ENCODE assay signal across 9 cellular contexts in genomic region chr11:113675003-113675471, GRCh38. TPM values are rescaled to one million over a fixed set of nuclear protein-coding genes. Genes with fewer than 3 reads are reported as not detected.
A peak's percentile ranks its signal among the peaks of the same experiment; 100 is the strongest.
DNase-seq lines count a peak whose midpoint lies in the region; ATAC-seq, FAIRE-seq and TF ChIP-seq lines count a peak whose summit lies in the region.
"Had no signal": no experiment of that assay in that cellular context is flagged by ENCODE, and none has a peak within 500 bp of the region (broad histone marks: within the 10 kb centered on the region; RNA-seq: fewer than 3 reads in every experiment).

No MANE protein-coding gene starts in this region.

- ATAC-seq in GM19395 (IDR thresholded peaks at IDR 0.05; ENCODE audit: unreplicated experiment) = peak; percentile 88
- ATAC-seq in HG03354 (IDR thresholded peaks at IDR 0.05; ENCODE audit: poor library complexity, severe bottlenecking, unreplicated experiment) = peak; percentile 76
- ATAC-seq in K562 = peak; percentile 22
- ATAC-seq: body of pancreas had no signal

- TF ChIP-seq POLR2A in K562 (conservative IDR thresholded peaks at IDR 0.05) = no peak

- H3K27me3 ChIP-seq in K562 (ENCODE audit: control insufficient read depth in 2 of 2, insufficient read depth in 2 of 2, low read length in 2 of 2) (no peaks in the 10 kb centered on the region), dorsolateral prefrontal cortex (no peaks in the 10 kb centered on the region)
- H3K27me3 ChIP-seq: body of pancreas had no signal

- CTCF ChIA-PET in K562 (lab: Yijun Ruan, JAX; ENCODE audit: low intra/inter-chr PET ratio) (no interaction called here), HEK293T (lab: Yijun Ruan, JAX) (no interaction called here)

- TF ChIP-seq RAD21 in K562 (CRISPR knock-in tag; conservative IDR thresholded peaks at IDR 0.05 in 1 of 2, IDR thresholded peaks at IDR 0.05 in 1 of 2) = no peak

- no peak for TF ChIP-seq EP300 in K562 (IDR thresholded peaks at IDR 0.05; ENCODE audit: low read length)

- H3K27ac ChIP-seq in K562 (ENCODE audit: extremely low read depth, low read depth, low read length) = no peak overlapping the region
- H3K27ac ChIP-seq in dorsolateral prefrontal cortex = no peak overlapping the region
- H3K27ac ChIP-seq: body of pancreas had no signal

- no peaks in the 10 kb centered on the region for H3K79me2 ChIP-seq in K562 (ENCODE audit: control insufficient read depth, insufficient read depth, low read length)

- H2AFZ ChIP-seq in K562 (ENCODE audit: low read depth, low read length) = no peak overlapping the region

- H3K36me3 ChIP-seq in K562 (ENCODE audit: control insufficient read depth, insufficient read depth, low read length) = no peaks in the 10 kb centered on the region

- H3K4me3 ChIP-seq in K562 (no peak overlapping the region), dorsolateral prefrontal cortex (no peak overlapping the region)
- H3K4me3 ChIP-seq: body of pancreas had no signal

- no peaks in the 10 kb centered on the region for H4K20me1 ChIP-seq in K562 (replicated peaks; ENCODE audit: control insufficient read depth, insufficient read depth, low read length)

- 40% methylated on average over 4 of the region's 4 CpGs for WGBS in K562 (ENCODE audit: insufficient coverage, low coverage, missing lambda C conversion rate)

- FAIRE-seq in K562 (lab: Jason Lieb, UNC) = no peak

- no peaks in the 10 kb centered on the region for H3K9me1 ChIP-seq in K562 (ENCODE audit: control insufficient read depth, insufficient read depth, low read length)

- BruUV-seq in K562 (replicated peaks; lab: Mats Ljungman, UMichigan) = no TSS peak

- DNase-seq in AG08395 (ENCODE audit: low spot score) = peak; percentile 97
- DNase-seq in K562 (ENCODE audit: extremely low read depth in 1 of 4, low spot score in 3 of 4) = peak in 2 of 4 experiments; percentile 38 to 45
- no peak for DNase-seq in NCI-H82 (lab: John Stamatoyannopoulos, UW)
- no peak for DNase-seq in NCI-H2171 (lab: John Stamatoyannopoulos, UW)
- DNase-seq in HEK293T (ENCODE audit: extremely low spot score) = no peak
- DNase-seq in dorsolateral prefrontal cortex = no peak

- in situ Hi-C loops in K562 (cut with MboI) = no loop called here

- H3K9me3 ChIP-seq in K562 (replicated peaks; ENCODE audit: control insufficient read depth, insufficient read depth, low read depth, low read length) = no peaks in the 10 kb centered on the region
- H3K9me3 ChIP-seq: body of pancreas had no signal

- TF ChIP-seq CTCF in K562 (IDR thresholded peaks at IDR 0.05 in 2 of 3, conservative IDR thresholded peaks at IDR 0.05 in 1 of 3; ENCODE audit: insufficient read depth in 2 of 3, low read depth in 1 of 3, low read length in 3 of 3) = no peak
- no peak for TF ChIP-seq CTCF in dorsolateral prefrontal cortex (IDR thresholded peaks at IDR 0.05 in 54 of 56, conservative IDR thresholded peaks at IDR 0.05 in 2 of 56; ENCODE audit: low read depth in 1 of 56, partially characterized antibody in 56 of 56)

- POLR2A ChIA-PET in K562 (lab: Yijun Ruan, JAX) = interaction anchor here (0.6 to 1.5 kb wide), 3 partner anchors 14 to 86 kb away, joined by 3 to 4 read pairs (median 3); no protein-coding TSS in a partner anchor
- POLR2A ChIA-PET in HEK293T (lab: Yijun Ruan, JAX) = no interaction called here

- H3K9ac ChIP-seq in K562 (ENCODE audit: insufficient read depth in 1 of 2, low read depth in 2 of 2, low read length in 2 of 2) = peak overlapping the region in 1 of 2 experiments; percentile 28; a peak in 1 of 4 replicates

- H3K4me1 ChIP-seq in K562 (replicated peaks in 1 of 2; ENCODE audit: control insufficient read depth in 2 of 2, insufficient read depth in 2 of 2, low read length in 2 of 2) = peaks cover 0 to 18% of the 10 kb centered on the region in 2 experiments; a peak in 4 of 5 replicates
- H3K4me1 ChIP-seq: body of pancreas had no signal

- H3K4me2 ChIP-seq in K562 (ENCODE audit: insufficient read depth, low read length) = no peak overlapping the region

- intact Hi-C loops in K562 (cut with micrococcal nuclease) (no loop called here), dorsolateral prefrontal cortex (cut with DNase I) (no loop called here)

TF ChIP-seq in K562, 482 proteins besides CTCF, POLR2A, EP300 and RAD21:
- TF ChIP-seq NFE2 (IDR thresholded peaks at IDR 0.05; ENCODE audit: low read depth) (peak; percentile 36), ZNF3 (CRISPR knock-in tag; IDR thresholded peaks at IDR 0.05) (no peak), NR2C2 (CRISPR knock-in tag; IDR thresholded peaks at IDR 0.05) (no peak), NR2C2 (tag; IDR thresholded peaks at IDR 0.05) (peak; percentile 36; the same call in 1 of the 2 replicates), TAF9B (IDR thresholded peaks at IDR 0.05; ENCODE audit: partially characterized antibody) (no peak), MAZ (CRISPR knock-in tag; conservative IDR thresholded peaks at IDR 0.05 in 1 of 2, IDR thresholded peaks at IDR 0.05 in 1 of 2) (peak in 1 of 2 experiments; percentile 52; a peak in 1 of 4 replicates), KDM1A (IDR thresholded peaks at IDR 0.05) (0 out of 4 replicates have a peak, but pooled peaks of 1 of the 2 experiments have one; percentile 30), MAX (CRISPR knock-in tag; IDR thresholded peaks at IDR 0.05) (peak; percentile 40; the same call in 1 of the 2 replicates), ZNF584 (CRISPR knock-in tag; IDR thresholded peaks at IDR 0.05; ENCODE audit: low read depth) (no peak), FOSL1 (tag; conservative IDR thresholded peaks at IDR 0.05) (peak; percentile 84)

TF ChIP-seq in HEK293T, 16 proteins besides CTCF, POLR2A, EP300 and RAD21:
- TF ChIP-seq LEF1 (IDR thresholded peaks at IDR 0.05; ENCODE audit: borderline replicate concordance) = no peak
- TF ChIP-seq HDGF (IDR thresholded peaks at IDR 0.05; ENCODE audit: borderline replicate concordance) = no peak
- no peak for TF ChIP-seq CTBP1 (IDR thresholded peaks at IDR 0.05; ENCODE audit: borderline replicate concordance)
- TF ChIP-seq ELF4 (IDR thresholded peaks at IDR 0.05) = no peak
- TF ChIP-seq FOXA1 (IDR thresholded peaks at IDR 0.05) = no peak
- no peak for TF ChIP-seq TARDBP (IDR thresholded peaks at IDR 0.05)
- TF ChIP-seq FOXM1 (IDR thresholded peaks at IDR 0.05; ENCODE audit: borderline replicate concordance) = no peak

RNA-seq across cellular contexts. Expression of gene TMPRSS5, which starts 31.1 kb away (rescaled TPM):
- total RNA-seq in K562 (2011; cell fraction: chromatin; rRNA removed; ENCODE audit: low replicate concordance) = 0.62 and 1.2 TPM in 2 replicates
- total RNA-seq in K562 (2011; cell fraction: nucleolus; rRNA removed) = 0.83 and 1.2 TPM in 2 replicates
- total RNA-seq in K562 (2011; cell fraction: nucleoplasm; rRNA removed) = 0.61 and 0.81 TPM in 2 replicates
- 0.57 TPM in 1 of 2 replicates, not detected in the other for total RNA-seq in K562 (2014; rRNA removed)
- 0.18 TPM in 1 of 2 replicates, not detected in the other for total RNA-seq in K562 (2014; rRNA removed; fragmentation: Illumina TruSeq; extraction: Trizol)
- 0.15 and 0.18 TPM in 2 replicates for total RNA-seq in K562 (2015; rRNA removed; fragmentation: Illumina TruSeq; extraction: Trizol)
- total RNA-seq in K562 (2021) = 0.34 and 0.49 TPM in 2 replicates
- polyA plus RNA-seq in K562 (2011; rRNA removed) = 0.17 and 0.24 TPM in 2 replicates
- polyA plus RNA-seq in K562 (2011; cell fraction: cytosol; rRNA removed) = 0.22 and 0.24 TPM in 2 replicates
- 1.8 and 2.2 TPM in 2 replicates for polyA plus RNA-seq in K562 (2011; cell fraction: nucleus; rRNA removed)
- 0.22 and 0.26 TPM in 2 replicates for polyA plus RNA-seq in K562 (2012)
- 0.07 and 0.08 TPM in 2 replicates for polyA plus RNA-seq in K562 (2014; fragmentation: Illumina TruSeq; extraction: Trizol)
- polyA plus RNA-seq in K562 (2014; fragmentation: Nextera tagmentation; extraction: Ambion mirVana) = under 1 TPM; 0.08 to 0.10 TPM
- 0.27 and 0.61 TPM in 2 replicates for polyA plus RNA-seq in K562 (2014; rRNA removed)
- 0.30 TPM in 1 of 2 replicates, not detected in the other for polyA minus RNA-seq in K562 (2011; rRNA and poly(A)+ RNA removed)
- not detected in 2 replicates for polyA minus RNA-seq in K562 (2011; cell fraction: cytosol; rRNA and poly(A)+ RNA removed)
- 0.54 and 0.56 TPM in 2 replicates for polyA minus RNA-seq in K562 (2011; cell fraction: nucleus; rRNA and poly(A)+ RNA removed)
- total RNA-seq in dorsolateral prefrontal cortex = 100 to 1,000 TPM in 2 of 120 experiments, 10 to 100 TPM in 103, 1 to 10 TPM in 15; 5.8 to 117 (median 15.1) TPM

Comparison
In these comparisons a context has a peak if more than half of its experiments do, and no peak if none do; other contexts are left out.
1. ATAC-seq: peak in every context shown above with its lines; median percentile 88 in GM19395; 76 in HG03354; 22 in K562.